Comparison of ENCODE assay signal across 26 cellular contexts in genomic region chr2:222391866-222392265, GRCh38. TPM values are rescaled to one million over a fixed set of nuclear protein-coding genes. Genes with fewer than 3 reads are reported as not detected.
"Had no signal": no experiment of that assay in that cellular context is flagged by ENCODE, and none has a peak within 500 bp of the region (broad histone marks: within the 10 kb centered on the region; RNA-seq: fewer than 3 reads in every experiment).

No MANE protein-coding gene starts in this region.

- H3K4me3 ChIP-seq: heart left ventricle, spleen, testis, tibial nerve, upper lobe of right lung, vagina had no signal

- H3K36me3 Mint-ChIP-seq: naive thymus-derived CD4-positive, alpha-beta T cell; stimulated activated memory B cell treated with anti-CD40 and anti-IgM and Interleukin-4, amounts not matched to agents 10 μg/mL and 1 μg/mL and 100 μg/mL, for 72 hours had no signal

- H3K4me1 Mint-ChIP-seq: naive thymus-derived CD4-positive, alpha-beta T cell; stimulated activated memory B cell treated with anti-CD40 and anti-IgM and Interleukin-4, amounts not matched to agents 10 μg/mL and 1 μg/mL and 100 μg/mL, for 72 hours had no signal

- ATAC-seq: heart left ventricle; naive thymus-derived CD4-positive, alpha-beta T cell; sciatic nerve; stimulated activated memory B cell treated with anti-CD40 and anti-IgM and Interleukin-4, amounts not matched to agents 10 μg/mL and 1 μg/mL and 100 μg/mL, for 72 hours; upper lobe of right lung had no signal

- H3K4me3 Mint-ChIP-seq: naive thymus-derived CD4-positive, alpha-beta T cell; nephron progenitor cell; stimulated activated memory B cell treated with anti-CD40 and anti-IgM and Interleukin-4, amounts not matched to agents 10 μg/mL and 1 μg/mL and 100 μg/mL, for 72 hours; stimulated activated naive CD8-positive, alpha-beta T cell treated with anti-CD3 and anti-CD28 coated beads, Interleukin-15, Interleukin-2, amounts not matched to agents 100 ng/mL and 50 ng/mL, for 24 hours had no signal

- DNase-seq: effector CD4-positive, alpha-beta T cell; heart left ventricle; hypothalamus; kidney glomerular epithelial cell; mesendoderm; naive thymus-derived CD4-positive, alpha-beta T cell; nephron progenitor cell; spleen; stimulated activated CD4-positive, alpha-beta T cell treated with anti-CD3 and anti-CD28 coated beads, Interleukin-15, amount 100 ng/mL, for 24 hours; stimulated activated CD4-positive, alpha-beta T cell treated with anti-CD3 and anti-CD28 coated beads, Interleukin-1b, Interleukin-23, amount 100 ng/mL, for 48 hours; stimulated activated CD4-positive, alpha-beta T cell treated with anti-CD3 and anti-CD28 coated beads, Interleukin-4, amount 100 ng/mL, for 24 hours; testis; upper lobe of right lung had no signal

- H3K27ac ChIP-seq: heart left ventricle, neutrophil, spleen, testis, tibial nerve, upper lobe of right lung, vagina had no signal

- H3K27ac Mint-ChIP-seq: naive thymus-derived CD4-positive, alpha-beta T cell; nephron progenitor cell; stimulated activated memory B cell treated with anti-CD40 and anti-IgM and Interleukin-4, amounts not matched to agents 10 μg/mL and 1 μg/mL and 100 μg/mL, for 72 hours; stimulated activated naive CD8-positive, alpha-beta T cell treated with anti-CD3 and anti-CD28 coated beads, Interleukin-15, Interleukin-2, amounts not matched to agents 100 ng/mL and 50 ng/mL, for 24 hours had no signal

- H3K27me3 ChIP-seq: heart left ventricle, spleen, testis, tibial nerve, upper lobe of right lung, vagina had no signal

- H3K4me1 ChIP-seq: heart left ventricle, spleen, testis, tibial nerve, upper lobe of right lung, vagina had no signal

- H3K36me3 ChIP-seq: heart left ventricle, neutrophil, spleen, tibial nerve, upper lobe of right lung, vagina had no signal

- H3K9me3 ChIP-seq: neutrophil, testis, upper lobe of right lung, vagina had no signal

- H3K9me3 Mint-ChIP-seq: stimulated activated memory B cell treated with anti-CD40 and anti-IgM and Interleukin-4, amounts not matched to agents 10 μg/mL and 1 μg/mL and 100 μg/mL, for 72 hours; stimulated activated naive CD8-positive, alpha-beta T cell treated with anti-CD3 and anti-CD28 coated beads, Interleukin-15, Interleukin-2, amounts not matched to agents 100 ng/mL and 50 ng/mL, for 24 hours had no signal

RNA-seq across cellular contexts. Expression of gene SGPP2, which starts 32.5 kb away (rescaled TPM):
- total RNA-seq: dermis microvascular lymphatic vessel endothelial cell, fibroblast of lung, glomerular endothelial cell, lung microvascular endothelial cell, osteoblast, pulmonary artery endothelial cell, skeletal muscle tissue, tibial nerve had no signal
